Comparison of ENCODE assay signal across 8 cellular contexts in genomic region chr14:21476526-21476924, GRCh38. TPM values are rescaled to one million over a fixed set of nuclear protein-coding genes. Genes with fewer than 3 reads are reported as not detected.
DNase-seq lines count a peak whose midpoint lies in the region; ATAC-seq, FAIRE-seq and TF ChIP-seq lines count a peak whose summit lies in the region.

No MANE protein-coding gene starts in this region.

- H3K4me3 ChIP-seq in bronchial epithelial cell (ENCODE audit: low read depth, low read length), result peak overlapping the region; percentile 99

- no peak for FAIRE-seq in bronchial epithelial cell (lab: Jason Lieb, UNC)

- intact Hi-C loops in left colon (cut with DNase I, micrococcal nuclease), result no loop called here

- peak overlapping the region; percentile 97 to 100 (median 100) for H3K4me3 Mint-ChIP-seq in T-cell

- H3K36me3 ChIP-seq in bronchial epithelial cell (ENCODE audit: control insufficient read depth, insufficient read depth, low read length), result no peaks in the 10 kb centered on the region

- H3K27ac Mint-ChIP-seq in T-cell, result peak overlapping the region; percentile 99

- POLR2A ChIA-PET in T-cell (lab: Charles Lee), result interaction anchor here (0.5 to 2.5 kb wide), 7 partner anchors 21 to 1064 kb away, joined by 3 to 17 read pairs (median 5); partner anchors contain the start of genes CHD8 (in 1 of the 2) and METTL3 (in 1 of the 2)

- DNase-seq in NCI-H446 (lab: John Stamatoyannopoulos, UW), result peak; percentile 86 to 89
- no peak for DNase-seq in NCI-H446 treated with DMSO at 0.1 percent for 48 hours (lab: John Stamatoyannopoulos, UW)
- peak in 3 of 34 experiments; percentile 76 to 82 (median 76) for DNase-seq in T-cell
- DNase-seq in bronchial epithelial cell (ENCODE audit: low read depth), result peak; percentile 69
- peak; percentile 90 to 96 for DNase-seq in left colon
- DNase-seq in stimulated activated CD4-positive, alpha-beta T cell treated with anti-CD3 and anti-CD28 coated beads, Interleukin-4, amount 100 ng/mL, for 24 hours, result peak; percentile 83
- no peak for DNase-seq in epidermal melanocyte (ENCODE audit: insufficient read length, low spot score)

- H3K4me1 Mint-ChIP-seq in T-cell, result peaks cover 45 to 54% (median 51%) of the 10 kb centered on the region in 3 donors

- CTCF ChIA-PET in T-cell (lab: Charles Lee), result interaction anchor here (0.6 to 4.1 kb wide), 13 partner anchors 11 to 235 kb away, joined by 3 to 24 read pairs (median 7); partner anchors contain the start of genes CHD8 (in 1 of the 2), METTL3 (in 1 of the 2), SALL2 (in 1 of the 2) and SUPT16H (in 1 of the 2)

- no peaks in the 10 kb centered on the region for H3K9me3 Mint-ChIP-seq in T-cell

- no peak for TF ChIP-seq CTCF in bronchial epithelial cell (IDR thresholded peaks at IDR 0.05; ENCODE audit: insufficient read depth, low read length, severe bottlenecking)

- peak; percentile 31 for ATAC-seq in HG03097 (IDR thresholded peaks at IDR 0.05; ENCODE audit: low FRiP score, unreplicated experiment)
- ATAC-seq in T-cell (replicated peaks in 1 of 4), result peak; percentile 55 to 64 (median 60)
- ATAC-seq in left colon, result peak; percentile 86

- peaks cover 23% of the 10 kb centered on the region for H3K36me3 Mint-ChIP-seq in T-cell

- H3K27me3 Mint-ChIP-seq in T-cell, result no peaks in the 10 kb centered on the region

- H3K27me3 ChIP-seq in bronchial epithelial cell (ENCODE audit: control insufficient read depth, insufficient read depth, low read length), result no peaks in the 10 kb centered on the region

RNA-seq across cellular contexts. Expression of gene RAB2B, which starts 0.2 kb away (rescaled TPM):
- 10 to 100 TPM; 23.6 to 33.7 (median 27.6) TPM for total RNA-seq in T-cell
- total RNA-seq in bronchial epithelial cell, result 17.4 and 17.8 TPM in 2 replicates
- 10 to 100 TPM; 13.3 to 16.0 TPM for total RNA-seq in left colon

RNA-seq across cellular contexts. Expression of gene TOX4, which starts 0.5 kb away (rescaled TPM):
- total RNA-seq in T-cell (10 to 100 TPM; 68.7 to 95.6 (median 78.9) TPM), bronchial epithelial cell (16.6 and 23.0 TPM in 2 replicates), left colon (10 to 100 TPM; 80.2 to 85.2 TPM)

RNA-seq across cellular contexts. Expression of gene CHD8, which starts 20.6 kb away (rescaled TPM):
- total RNA-seq in T-cell, result 100 to 1,000 TPM; 125 to 133 (median 131) TPM
- total RNA-seq in bronchial epithelial cell, result 29.7 and 41.1 TPM in 2 replicates
- 10 to 100 TPM; 58.5 to 59.0 TPM for total RNA-seq in left colon

RNA-seq across cellular contexts. Expression of gene METTL3, which starts 34.6 kb away (rescaled TPM):
- 10 to 100 TPM; 48.0 to 94.6 (median 91.6) TPM for total RNA-seq in T-cell
- 34.3 and 53.2 TPM in 2 replicates for total RNA-seq in bronchial epithelial cell
- 10 to 100 TPM; 24.2 to 28.9 TPM for total RNA-seq in left colon

RNA-seq across cellular contexts. Expression of gene SALL2, which starts 49.6 kb away (rescaled TPM):
- 1 to 10 TPM; 3.3 to 5.8 (median 4.6) TPM for total RNA-seq in T-cell
- under 0.01 and 0.13 TPM in 2 replicates for total RNA-seq in bronchial epithelial cell
- total RNA-seq in left colon, result 1 to 10 TPM; 1.1 to 3.8 TPM

Comparison
In these comparisons a context has a peak if more than half of its experiments do, and no peak if none do; other contexts are left out.
1. DNase-seq: peak in NCI-H446 (2 of 2), bronchial epithelial cell (single experiment), left colon (2 of 2) and stimulated activated CD4-positive, alpha-beta T cell treated with anti-CD3 and anti-CD28 coated beads, Interleukin-4, amount 100 ng/mL, for 24 hours (single experiment); none in NCI-H446 treated with DMSO at 0.1 percent for 48 hours (single experiment) and epidermal melanocyte (single experiment).
2. ATAC-seq: peak in every context shown above with its lines; median percentile 86 in left colon; 60 in T-cell; 31 in HG03097.